ENCODE assay signal across 26 cellular contexts in the genomic region with DNA sequence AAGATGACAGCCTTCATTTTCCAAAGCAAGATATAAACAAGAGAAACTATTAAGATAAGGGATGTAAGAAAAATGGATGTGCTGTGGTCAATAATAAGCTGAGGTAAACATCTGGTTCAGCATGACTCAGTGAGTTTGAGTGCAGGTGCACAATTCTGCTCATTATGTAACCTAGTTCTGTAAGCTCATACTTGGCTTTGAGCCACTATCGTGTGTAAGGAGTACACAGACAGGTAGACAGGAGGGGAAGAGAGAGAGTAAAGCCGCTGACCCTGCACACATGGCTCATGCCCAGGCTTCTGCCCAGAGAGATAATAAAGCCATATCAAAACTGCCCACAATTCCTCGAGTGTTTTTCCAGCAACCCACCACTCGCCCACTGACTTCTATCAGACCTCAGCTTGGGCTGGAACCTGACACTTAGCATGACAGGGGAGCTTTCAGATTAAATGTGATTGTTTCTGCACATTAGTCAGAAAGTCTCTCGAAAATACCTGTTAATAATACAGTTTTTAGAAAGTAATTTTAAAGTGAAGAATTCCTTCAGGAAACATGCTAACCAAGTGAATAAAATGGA. TPM values are rescaled to one million over a fixed set of nuclear protein-coding genes. Genes with fewer than 3 reads are reported as not detected.
DNase-seq lines count a peak whose midpoint lies in the region; TF ChIP-seq lines count a peak whose summit lies in the region.
"Had no signal": no experiment of that assay in that cellular context is flagged by ENCODE, and none has a peak within 500 bp of the region (broad histone marks: within the 10 kb centered on the region; RNA-seq: fewer than 3 reads in every experiment).

No MANE protein-coding gene starts in this region.

- no peak overlapping the region for H3K27ac ChIP-seq in OCI-LY7 (ENCODE audit: low read depth, low read length, poor library complexity, severe bottlenecking)
- H3K27ac ChIP-seq in A673 (ENCODE audit: low read depth, low read length, poor library complexity, severe bottlenecking), result no peak overlapping the region
- no peak overlapping the region for H3K27ac ChIP-seq in prostate gland
- H3K27ac ChIP-seq: ascending aorta, RWPE1, thyroid gland had no signal

- H3K79me2 ChIP-seq in OCI-LY7 (ENCODE audit: insufficient read depth, low read depth, low read length), result peaks cover 16% of the 10 kb centered on the region; the same call in 1 of the 2 replicates

- no peak overlapping the region for H3K27ac Mint-ChIP-seq in endothelial cell (ENCODE audit: unreplicated experiment)
- H3K27ac Mint-ChIP-seq in T-helper 2 cell treated with Interferon-gamma antibody and Interleukin-4, amounts not matched to agents 5 μg/mL and 100 μg/mL, for 36 hours, result no peak overlapping the region
- H3K27ac Mint-ChIP-seq: activated CD4-positive, alpha-beta T cell treated with anti-CD3 and anti-CD28 coated beads for 36 hours; activated CD8-positive, alpha-beta T cell treated with anti-CD3 and anti-CD28 coated beads, Interleukin-2, amount 10 ng/mL, durations not matched to agents 7 days and 5 days; CD8-positive, alpha-beta memory T cell; natural killer cell; stimulated activated naive CD8-positive, alpha-beta T cell treated with anti-CD3 and anti-CD28 coated beads, Interleukin-15, Interleukin-2, amounts not matched to agents 100 ng/mL and 50 ng/mL, for 24 hours; T-helper 17 cell had no signal

- H2AFZ ChIP-seq in OCI-LY7 (ENCODE audit: low read length), result no peak overlapping the region

- POLR2A ChIA-PET in OCI-LY7 (lab: Charles Lee), result interaction anchor here (0.5 kb wide), 1 partner anchor 103 kb away, joined by 4 read pairs; no protein-coding TSS in a partner anchor
- POLR2A ChIA-PET in A673 (lab: Charles Lee; ENCODE audit: low non-redundant PET), result no interaction called here

- H3K27me3 ChIP-seq in A673 (replicated peaks; ENCODE audit: insufficient read depth, low read depth, low read length, poor library complexity) (no peaks in the 10 kb centered on the region), prostate gland (replicated peaks; ENCODE audit: insufficient read depth) (no peaks in the 10 kb centered on the region)
- H3K27me3 ChIP-seq: ascending aorta, thyroid gland had no signal

- CTCF ChIA-PET in OCI-LY7 (lab: Charles Lee; ENCODE audit: unreplicated experiment), result no interaction called here
- CTCF ChIA-PET in A673 (lab: Charles Lee), result no interaction called here

- no peaks in the 10 kb centered on the region for H4K20me1 ChIP-seq in OCI-LY7 (ENCODE audit: insufficient read depth, low read length)

- H3K4me3 Mint-ChIP-seq in endothelial cell (ENCODE audit: unreplicated experiment), result peak overlapping the region; percentile 48
- H3K4me3 Mint-ChIP-seq in T-helper 2 cell treated with Interferon-gamma antibody and Interleukin-4, amounts not matched to agents 5 μg/mL and 100 μg/mL, for 36 hours, result no peak overlapping the region
- H3K4me3 Mint-ChIP-seq: activated CD4-positive, alpha-beta T cell treated with anti-CD3 and anti-CD28 coated beads for 36 hours; activated CD8-positive, alpha-beta T cell treated with anti-CD3 and anti-CD28 coated beads, Interleukin-2, amount 10 ng/mL, durations not matched to agents 7 days and 5 days; CD8-positive, alpha-beta memory T cell; central memory CD8-positive, alpha-beta T cell; natural killer cell; stimulated activated naive CD8-positive, alpha-beta T cell treated with anti-CD3 and anti-CD28 coated beads, Interleukin-15, Interleukin-2, amounts not matched to agents 100 ng/mL and 50 ng/mL, for 24 hours; T-helper 17 cell had no signal

- peaks cover 81% of the 10 kb centered on the region for H3K36me3 Mint-ChIP-seq in endothelial cell (ENCODE audit: low read depth, unreplicated experiment)
- H3K36me3 Mint-ChIP-seq in T-helper 2 cell treated with Interferon-gamma antibody and Interleukin-4, amounts not matched to agents 5 μg/mL and 100 μg/mL, for 36 hours (ENCODE audit: low read depth), result peaks cover 68% of the 10 kb centered on the region

- DNase-seq in NCI-H2029 (lab: John Stamatoyannopoulos, UW), result peak; percentile 62
- no peak for DNase-seq in NCI-H2029 treated with DMSO at 0.1 percent for 48 hours (lab: John Stamatoyannopoulos, UW)
- DNase-seq in DMS53 (lab: John Stamatoyannopoulos, UW), result peak; percentile 91
- DNase-seq in OCI-LY7 (ENCODE audit: low spot score), result peak; percentile 25
- no peak for DNase-seq in endothelial cell (ENCODE audit: low spot score)
- no peak for DNase-seq in A673 (ENCODE audit: low spot score)
- DNase-seq in prostate gland (ENCODE audit: low spot score), result no peak
- no peak for DNase-seq in T-helper 2 cell treated with Interferon-gamma antibody and Interleukin-4, amounts not matched to agents 5 μg/mL and 100 μg/mL, for 36 hours (ENCODE audit: low spot score)
- DNase-seq: activated CD4-positive, alpha-beta T cell treated with anti-CD3 and anti-CD28 coated beads for 36 hours; activated CD8-positive, alpha-beta T cell treated with anti-CD3 and anti-CD28 coated beads, Interleukin-2, amount 10 ng/mL, durations not matched to agents 7 days and 5 days; activated T-cell treated with anti-CD3 and anti-CD28 coated beads for 4 hours; CD8-positive, alpha-beta memory T cell; DMS79; GF-D8; KBM-7; natural killer cell; NCI-H1694 treated with DMSO at 0.1 percent for 48 hours; NCI-H526; SK-N-SH; small intestine; T-helper 17 cell; thyroid gland had no signal

- H3K4me3 ChIP-seq in OCI-LY7 (ENCODE audit: low read depth, low read length, poor library complexity, severe bottlenecking), result no peak overlapping the region
- H3K4me3 ChIP-seq in A673 (ENCODE audit: low read depth, low read length, poor library complexity, severe bottlenecking), result no peak overlapping the region
- no peak overlapping the region for H3K4me3 ChIP-seq in prostate gland
- H3K4me3 ChIP-seq: ascending aorta, thyroid gland had no signal

- H3K4me1 ChIP-seq in OCI-LY7 (ENCODE audit: insufficient read depth, low read length, poor library complexity, severe bottlenecking), result no peaks in the 10 kb centered on the region
- no peaks in the 10 kb centered on the region for H3K4me1 ChIP-seq in A673 (ENCODE audit: insufficient read depth, low read length, poor library complexity, severe bottlenecking)
- no peaks in the 10 kb centered on the region for H3K4me1 ChIP-seq in prostate gland (replicated peaks)
- H3K4me1 ChIP-seq: ascending aorta, thyroid gland had no signal

- WGBS in prostate gland, result 86% methylated on average over 5 of the region's 5 CpGs

- no peak for TF ChIP-seq POLR2A in prostate gland (IDR thresholded peaks at IDR 0.05)

- TF ChIP-seq CTCF in OCI-LY7 (conservative IDR thresholded peaks at IDR 0.05; ENCODE audit: low read length), result no peak
- no peak for TF ChIP-seq CTCF in endothelial cell (IDR thresholded peaks at IDR 0.05; ENCODE audit: unreplicated experiment)
- no peak for TF ChIP-seq CTCF in A673 (conservative IDR thresholded peaks at IDR 0.05; ENCODE audit: low read depth, low read length)
- TF ChIP-seq CTCF in prostate gland (IDR thresholded peaks at IDR 0.05), result no peak

- intact Hi-C loops in OCI-LY7 (cut with micrococcal nuclease; ENCODE audit: unreplicated experiment), result no loop called here
- intact Hi-C loops in A673 (cut with micrococcal nuclease; ENCODE audit: unreplicated experiment), result no loop called here
- intact Hi-C loops in prostate gland (cut with DNase I), result no loop called here

- H3K4me2 ChIP-seq in OCI-LY7 (ENCODE audit: low read length), result no peak overlapping the region
- H3K4me2 ChIP-seq: SK-N-SH had no signal

- no TSS peak for BruUV-seq in OCI-LY7 (replicated peaks; lab: Mats Ljungman, UMichigan)
- BruUV-seq in A673 (replicated peaks; lab: Mats Ljungman, UMichigan), result no TSS peak

- H3K4me1 Mint-ChIP-seq in endothelial cell (ENCODE audit: unreplicated experiment), result no peaks in the 10 kb centered on the region
- no peaks in the 10 kb centered on the region for H3K4me1 Mint-ChIP-seq in T-helper 2 cell treated with Interferon-gamma antibody and Interleukin-4, amounts not matched to agents 5 μg/mL and 100 μg/mL, for 36 hours (ENCODE audit: low read depth)
- H3K4me1 Mint-ChIP-seq: activated CD4-positive, alpha-beta T cell treated with anti-CD3 and anti-CD28 coated beads for 36 hours; T-helper 17 cell had no signal

- H3K36me3 ChIP-seq in OCI-LY7 (ENCODE audit: insufficient read depth, low read length) (peaks cover 79% of the 10 kb centered on the region), A673 (ENCODE audit: insufficient read depth, low read length, poor library complexity, severe bottlenecking) (no peaks in the 10 kb centered on the region), prostate gland (no peaks in the 10 kb centered on the region)

- H3K9me2 ChIP-seq in OCI-LY7 (ENCODE audit: insufficient read depth, low read length), result no peaks in the 10 kb centered on the region
- H3K9me2 ChIP-seq: SK-N-SH had no signal

- H3K9me3 ChIP-seq in OCI-LY7 (ENCODE audit: low read length) (peaks cover 31% of the 10 kb centered on the region), A673 (ENCODE audit: low read depth, low read length, poor library complexity, severe bottlenecking) (peaks cover 63% of the 10 kb centered on the region), prostate gland (no peaks in the 10 kb centered on the region)
- H3K9me3 ChIP-seq: thyroid gland had no signal

- peaks cover 30% of the 10 kb centered on the region for H3K9me3 Mint-ChIP-seq in endothelial cell (ENCODE audit: unreplicated experiment)
- H3K9me3 Mint-ChIP-seq in T-helper 2 cell treated with Interferon-gamma antibody and Interleukin-4, amounts not matched to agents 5 μg/mL and 100 μg/mL, for 36 hours, result peaks cover 79% of the 10 kb centered on the region

- H3K27me3 Mint-ChIP-seq in endothelial cell (ENCODE audit: unreplicated experiment), result peaks cover 8% of the 10 kb centered on the region
- H3K27me3 Mint-ChIP-seq in T-helper 2 cell treated with Interferon-gamma antibody and Interleukin-4, amounts not matched to agents 5 μg/mL and 100 μg/mL, for 36 hours (ENCODE audit: low read depth), result no peaks in the 10 kb centered on the region
- H3K27me3 Mint-ChIP-seq: activated CD4-positive, alpha-beta T cell treated with anti-CD3 and anti-CD28 coated beads for 36 hours; CD8-positive, alpha-beta memory T cell; central memory CD8-positive, alpha-beta T cell; stimulated activated naive CD8-positive, alpha-beta T cell treated with anti-CD3 and anti-CD28 coated beads, Interleukin-15, Interleukin-2, amounts not matched to agents 100 ng/mL and 50 ng/mL, for 24 hours; T-helper 17 cell had no signal

RNA-seq across cellular contexts. Expression of a gene that starts 51.7 kb away (rescaled TPM):
- total RNA-seq in OCI-LY7 (2014; rRNA removed; shearing (Covaris generic)), result 39.2 and 39.3 TPM in 2 replicates
- total RNA-seq in OCI-LY7 (2022) (64.3 and 70.3 TPM in 2 replicates), endothelial cell (ENCODE audit: unreplicated experiment) (51.4 TPM), A673 (2021) (7.0 and 8.9 TPM in 2 replicates), prostate gland (10 to 100 TPM; 70.4 to 97.8 TPM)

Comparison
In these comparisons a context has a peak if more than half of its experiments do, and no peak if none do; other contexts are left out.
1. DNase-seq: peak in NCI-H2029 (single experiment), DMS53 (single experiment) and OCI-LY7 (single experiment); none in NCI-H2029 treated with DMSO at 0.1 percent for 48 hours (single experiment), endothelial cell (single experiment), A673 (single experiment), prostate gland (single experiment) and T-helper 2 cell treated with Interferon-gamma antibody and Interleukin-4, amounts not matched to agents 5 μg/mL and 100 μg/mL, for 36 hours (single experiment).